Comparison of ENCODE assay signal across 1 cellular context in the genomic region with DNA sequence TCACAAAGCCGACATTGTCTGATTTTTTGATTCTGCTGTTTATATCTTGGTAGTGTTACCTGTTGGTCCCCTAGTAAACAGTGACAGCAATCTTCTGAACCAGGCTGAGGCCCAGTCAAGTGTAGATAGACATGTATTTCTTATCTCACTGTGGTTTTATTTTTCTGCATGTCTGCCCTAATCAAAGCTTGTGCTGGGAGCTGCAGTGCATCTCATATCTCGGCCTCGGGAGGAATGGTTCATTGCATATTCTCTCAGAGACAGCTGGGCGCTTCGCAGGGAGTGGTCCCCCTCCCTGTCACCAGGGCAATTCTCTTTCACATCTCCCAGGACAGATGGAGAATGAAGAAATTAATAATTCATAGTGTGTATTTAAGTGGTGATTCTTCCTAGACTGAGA.
TF ChIP-seq lines count a peak whose summit lies in the region.

No MANE protein-coding gene starts in this region.

TF ChIP-seq in WTC11, 78 proteins besides CTCF, POLR2A, EP300 and RAD21 (continued from another document):
- TF ChIP-seq, protein P1, sequence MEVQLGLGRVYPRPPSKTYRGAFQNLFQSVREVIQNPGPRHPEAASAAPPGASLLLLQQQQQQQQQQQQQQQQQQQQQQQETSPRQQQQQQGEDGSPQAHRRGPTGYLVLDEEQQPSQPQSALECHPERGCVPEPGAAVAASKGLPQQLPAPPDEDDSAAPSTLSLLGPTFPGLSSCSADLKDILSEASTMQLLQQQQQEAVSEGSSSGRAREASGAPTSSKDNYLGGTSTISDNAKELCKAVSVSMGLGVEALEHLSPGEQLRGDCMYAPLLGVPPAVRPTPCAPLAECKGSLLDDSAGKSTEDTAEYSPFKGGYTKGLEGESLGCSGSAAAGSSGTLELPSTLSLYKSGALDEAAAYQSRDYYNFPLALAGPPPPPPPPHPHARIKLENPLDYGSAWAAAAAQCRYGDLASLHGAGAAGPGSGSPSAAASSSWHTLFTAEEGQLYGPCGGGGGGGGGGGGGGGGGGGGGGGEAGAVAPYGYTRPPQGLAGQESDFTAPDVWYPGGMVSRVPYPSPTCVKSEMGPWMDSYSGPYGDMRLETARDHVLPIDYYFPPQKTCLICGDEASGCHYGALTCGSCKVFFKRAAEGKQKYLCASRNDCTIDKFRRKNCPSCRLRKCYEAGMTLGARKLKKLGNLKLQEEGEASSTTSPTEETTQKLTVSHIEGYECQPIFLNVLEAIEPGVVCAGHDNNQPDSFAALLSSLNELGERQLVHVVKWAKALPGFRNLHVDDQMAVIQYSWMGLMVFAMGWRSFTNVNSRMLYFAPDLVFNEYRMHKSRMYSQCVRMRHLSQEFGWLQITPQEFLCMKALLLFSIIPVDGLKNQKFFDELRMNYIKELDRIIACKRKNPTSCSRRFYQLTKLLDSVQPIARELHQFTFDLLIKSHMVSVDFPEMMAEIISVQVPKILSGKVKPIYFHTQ (CRISPR knock-in tag; IDR thresholded peaks at IDR 0.05): no peak
- TF ChIP-seq NFE2L1 (CRISPR knock-in tag; IDR thresholded peaks at IDR 0.05) (no peak), NR2C2 (CRISPR knock-in tag; IDR thresholded peaks at IDR 0.05) (no peak), TP53 (CRISPR knock-in tag; IDR thresholded peaks at IDR 0.05) (no peak)
- TF ChIP-seq, protein P2, sequence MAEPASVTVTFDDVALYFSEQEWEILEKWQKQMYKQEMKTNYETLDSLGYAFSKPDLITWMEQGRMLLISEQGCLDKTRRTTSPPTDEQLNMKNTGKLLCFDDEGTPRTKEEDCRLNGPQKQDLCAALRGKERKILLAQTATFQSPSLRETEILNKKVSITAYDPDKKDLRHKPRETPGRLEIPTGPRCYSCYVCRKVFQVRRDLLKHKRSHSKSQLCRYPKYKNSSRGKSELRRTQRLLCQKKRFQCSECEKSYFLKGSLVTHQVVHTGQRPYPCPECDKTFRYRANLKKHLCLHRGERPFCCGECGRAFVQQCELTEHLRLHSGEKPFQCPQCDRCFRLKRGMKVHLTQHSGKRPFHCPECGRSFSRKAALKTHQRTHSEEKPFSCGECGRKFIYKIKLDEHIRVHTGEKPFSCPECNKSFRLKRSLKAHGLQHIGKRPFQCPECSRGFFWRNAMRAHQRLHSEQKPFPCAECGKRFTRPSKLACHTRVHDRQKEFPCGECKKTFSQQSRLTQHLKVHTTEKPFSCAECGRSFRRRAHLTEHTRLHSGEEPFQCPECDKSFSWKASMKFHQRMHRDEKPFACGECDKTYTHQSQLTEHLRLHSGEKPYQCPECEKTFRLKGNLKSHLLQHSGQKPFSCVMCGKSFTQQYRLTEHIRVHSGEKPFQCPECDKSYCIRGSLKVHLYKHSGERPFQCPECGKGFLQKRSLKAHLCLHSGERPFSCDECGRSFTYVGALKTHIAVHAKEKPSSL (CRISPR knock-in tag; conservative IDR thresholded peaks at IDR 0.05): no peak
- TF ChIP-seq, protein P3, sequence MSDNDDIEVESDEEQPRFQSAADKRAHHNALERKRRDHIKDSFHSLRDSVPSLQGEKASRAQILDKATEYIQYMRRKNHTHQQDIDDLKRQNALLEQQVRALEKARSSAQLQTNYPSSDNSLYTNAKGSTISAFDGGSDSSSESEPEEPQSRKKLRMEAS (CRISPR knock-in tag; IDR thresholded peaks at IDR 0.05): no peak
- TF ChIP-seq, protein P4, sequence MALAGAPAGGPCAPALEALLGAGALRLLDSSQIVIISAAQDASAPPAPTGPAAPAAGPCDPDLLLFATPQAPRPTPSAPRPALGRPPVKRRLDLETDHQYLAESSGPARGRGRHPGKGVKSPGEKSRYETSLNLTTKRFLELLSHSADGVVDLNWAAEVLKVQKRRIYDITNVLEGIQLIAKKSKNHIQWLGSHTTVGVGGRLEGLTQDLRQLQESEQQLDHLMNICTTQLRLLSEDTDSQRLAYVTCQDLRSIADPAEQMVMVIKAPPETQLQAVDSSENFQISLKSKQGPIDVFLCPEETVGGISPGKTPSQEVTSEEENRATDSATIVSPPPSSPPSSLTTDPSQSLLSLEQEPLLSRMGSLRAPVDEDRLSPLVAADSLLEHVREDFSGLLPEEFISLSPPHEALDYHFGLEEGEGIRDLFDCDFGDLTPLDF (CRISPR knock-in tag; IDR thresholded peaks at IDR 0.05): no peak
